Comparison of ENCODE assay signal across 21 cellular contexts in the genomic region with DNA sequence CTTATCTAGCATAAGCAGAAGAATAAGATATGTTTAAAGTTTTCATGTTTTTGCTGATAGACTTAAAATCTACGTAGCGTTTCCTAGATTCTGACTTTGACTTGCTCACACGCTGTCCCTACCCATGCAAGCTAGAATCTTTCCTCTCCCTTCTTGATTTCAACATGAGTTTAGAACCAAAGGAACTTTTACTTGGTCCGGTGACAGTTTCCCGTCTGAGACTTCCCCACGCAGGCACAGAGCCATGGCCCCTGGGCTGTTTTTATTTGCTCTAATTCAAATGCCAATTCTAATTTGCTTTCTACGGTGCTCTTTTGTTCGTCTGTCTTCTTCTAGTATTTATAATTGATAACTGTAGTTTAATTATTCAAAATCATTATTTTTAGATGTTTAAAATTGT.
"Had no signal": no experiment of that assay in that cellular context is flagged by ENCODE, and none has a peak within 500 bp of the region (broad histone marks: within the 10 kb centered on the region; RNA-seq: fewer than 3 reads in every experiment).

No MANE protein-coding gene starts in this region.

- H3K36me3 Mint-ChIP-seq: memory B cell; naive thymus-derived CD8-positive, alpha-beta T cell; stimulated activated effector memory CD8-positive, alpha-beta T cell treated with anti-CD3 and anti-CD28 coated beads, Interleukin-12 subunit alpha, Interleukin-12 subunit beta, amount 100 ng/mL, for 72 hours; type B pancreatic cell had no signal

- H3K27ac Mint-ChIP-seq: memory B cell; progenitor cell of endocrine pancreas; stimulated activated effector memory CD8-positive, alpha-beta T cell treated with anti-CD3 and anti-CD28 coated beads, Interleukin-12 subunit alpha, Interleukin-12 subunit beta, amount 100 ng/mL, for 72 hours; stimulated activated naive CD8-positive, alpha-beta T cell treated with anti-CD3 and anti-CD28 coated beads, Interleukin-15, Interleukin-2, amounts not matched to agents 100 ng/mL and 50 ng/mL, for 24 hours; type B pancreatic cell had no signal

- ATAC-seq: heart left ventricle; left lobe of liver; naive thymus-derived CD8-positive, alpha-beta T cell; stimulated activated effector memory CD8-positive, alpha-beta T cell treated with anti-CD3 and anti-CD28 coated beads, Interleukin-12 subunit alpha, Interleukin-12 subunit beta, amount 100 ng/mL, for 72 hours had no signal

- H3K4me3 ChIP-seq: heart left ventricle, hepatocyte, lung, ovary, right atrium auricular region, spleen, suprapubic skin, tibial nerve, vagina had no signal

- H3K27me3 ChIP-seq: heart left ventricle, hepatocyte, ovary, right atrium auricular region, sigmoid colon, spleen, suprapubic skin, tibial nerve, vagina had no signal

- H3K4me1 Mint-ChIP-seq: memory B cell; stimulated activated effector memory CD8-positive, alpha-beta T cell treated with anti-CD3 and anti-CD28 coated beads, Interleukin-12 subunit alpha, Interleukin-12 subunit beta, amount 100 ng/mL, for 72 hours had no signal

- H3K4me3 Mint-ChIP-seq: memory B cell; naive thymus-derived CD8-positive, alpha-beta T cell; stimulated activated effector memory CD8-positive, alpha-beta T cell treated with anti-CD3 and anti-CD28 coated beads, Interleukin-12 subunit alpha, Interleukin-12 subunit beta, amount 100 ng/mL, for 72 hours; stimulated activated naive CD8-positive, alpha-beta T cell treated with anti-CD3 and anti-CD28 coated beads, Interleukin-15, Interleukin-2, amounts not matched to agents 100 ng/mL and 50 ng/mL, for 24 hours; type B pancreatic cell had no signal

- H3K4me1 ChIP-seq: right atrium auricular region, spleen, suprapubic skin, vagina had no signal

- H3K9me3 Mint-ChIP-seq: memory B cell had no signal

- DNase-seq: heart left ventricle; islet precursor cell; naive thymus-derived CD8-positive, alpha-beta T cell; ovary; sigmoid colon; small intestine; spleen; stimulated activated CD4-positive, alpha-beta T cell treated with anti-CD3 and anti-CD28 coated beads, Interleukin-4, amount 100 ng/mL, for 24 hours; stimulated activated naive CD4-positive, alpha-beta T cell had no signal

- H3K36me3 ChIP-seq: heart left ventricle, ovary, right atrium auricular region, sigmoid colon, spleen, suprapubic skin, tibial nerve, vagina had no signal

- H3K9me3 ChIP-seq: heart left ventricle, ovary, right atrium auricular region, sigmoid colon, spleen, suprapubic skin, tibial nerve, vagina had no signal

- H3K27me3 Mint-ChIP-seq: naive thymus-derived CD8-positive, alpha-beta T cell; progenitor cell of endocrine pancreas; stimulated activated naive CD8-positive, alpha-beta T cell treated with anti-CD3 and anti-CD28 coated beads, Interleukin-15, Interleukin-2, amounts not matched to agents 100 ng/mL and 50 ng/mL, for 24 hours; type B pancreatic cell had no signal
